ENCODE assay signal across 1 cellular context in the genomic region with DNA sequence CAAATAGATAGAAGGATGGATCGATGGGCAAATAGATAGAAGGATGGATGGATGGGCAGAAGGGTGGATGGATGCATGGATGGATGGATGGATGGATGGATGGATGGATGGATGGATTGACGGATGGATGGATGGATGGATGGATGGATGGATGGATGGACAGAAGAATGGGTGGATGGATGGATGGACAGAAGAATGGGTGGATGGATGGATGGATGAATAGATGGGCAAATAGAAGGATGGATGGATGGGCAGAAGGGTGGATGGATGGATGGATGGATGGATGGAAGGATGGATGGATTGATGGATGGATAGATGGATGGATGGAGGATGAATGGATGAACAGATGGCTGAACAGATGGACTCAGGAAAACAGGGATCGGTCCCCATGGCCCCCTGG. TPM values are rescaled to one million over a fixed set of nuclear protein-coding genes. Genes with fewer than 3 reads are reported as not detected.
"Had no signal": no experiment of that assay in that cellular context is flagged by ENCODE, and none has a peak within 500 bp of the region (broad histone marks: within the 10 kb centered on the region; RNA-seq: fewer than 3 reads in every experiment).

No MANE protein-coding gene starts in this region.

RNA-seq across cellular contexts. Expression of a gene that starts 5.8 kb away (rescaled TPM):
- total RNA-seq: GM12878 had no signal
